In the genomic region with DNA sequence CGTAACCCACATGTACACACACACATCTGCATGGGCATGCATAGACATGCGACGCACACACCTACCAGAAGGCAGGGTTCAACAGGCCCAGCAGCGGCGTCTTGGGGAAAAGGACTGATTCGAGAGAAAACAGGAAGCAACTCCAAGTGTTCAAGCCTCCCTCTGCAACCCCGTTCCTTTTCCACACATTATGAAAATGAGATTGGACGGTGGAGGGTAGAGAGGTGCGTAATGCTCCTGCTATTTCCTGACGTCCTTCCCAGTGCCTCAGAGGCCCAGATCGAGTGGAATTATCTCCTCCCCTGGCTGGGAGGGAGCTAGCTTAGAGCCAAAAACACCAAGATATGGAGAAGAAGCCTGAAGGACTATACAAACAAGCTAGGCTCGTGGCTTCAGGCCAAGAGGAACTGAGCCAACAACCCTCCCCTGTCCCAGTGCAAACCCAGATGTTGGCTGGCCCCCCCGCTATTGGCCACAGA, we compare ENCODE assay signal across 10 cellular contexts.
DNase-seq lines count a peak whose midpoint lies in the region; ATAC-seq and TF ChIP-seq lines count a peak whose summit lies in the region.
"Had no signal": no experiment of that assay in that cellular context is flagged by ENCODE, and none has a peak within 500 bp of the region (broad histone marks: within the 10 kb centered on the region; RNA-seq: fewer than 3 reads in every experiment).

No MANE protein-coding gene starts in this region.

- H3K27ac ChIP-seq in lower lobe of right lung: peak overlapping the region; percentile 3
- H3K27ac ChIP-seq: 22Rv1 had no signal

- no peaks in the 10 kb centered on the region for H3K9me3 Mint-ChIP-seq in activated CD8-positive, alpha-beta memory T cell treated with anti-CD3 and anti-CD28 coated beads, Interleukin-2, amount 10 ng/mL, durations not matched to agents 7 days and 5 days (ENCODE audit: low read depth)

- no peaks in the 10 kb centered on the region for H3K36me3 Mint-ChIP-seq in activated CD8-positive, alpha-beta memory T cell treated with anti-CD3 and anti-CD28 coated beads, Interleukin-2, amount 10 ng/mL, durations not matched to agents 7 days and 5 days

- no peak overlapping the region for H3K4me3 Mint-ChIP-seq in activated CD8-positive, alpha-beta memory T cell treated with anti-CD3 and anti-CD28 coated beads, Interleukin-2, amount 10 ng/mL, durations not matched to agents 7 days and 5 days

- no peak overlapping the region for H3K27ac Mint-ChIP-seq in activated CD8-positive, alpha-beta memory T cell treated with anti-CD3 and anti-CD28 coated beads, Interleukin-2, amount 10 ng/mL, durations not matched to agents 7 days and 5 days

- CTCF ChIA-PET in activated CD8-positive, alpha-beta memory T cell treated with anti-CD3 and anti-CD28 coated beads, Interleukin-2, amount 10 ng/mL, durations not matched to agents 7 days and 5 days (lab: Charles Lee): no interaction called here

- no peak for TF ChIP-seq CTCF in lower lobe of right lung (IDR thresholded peaks at IDR 0.05)

- intact Hi-C loops in lower lobe of right lung (cut with DNase I): no loop called here

- H3K4me1 Mint-ChIP-seq in activated CD8-positive, alpha-beta memory T cell treated with anti-CD3 and anti-CD28 coated beads, Interleukin-2, amount 10 ng/mL, durations not matched to agents 7 days and 5 days: no peaks in the 10 kb centered on the region

- ATAC-seq in lower lobe of right lung: peak; percentile 83 to 87
- no peak for ATAC-seq in activated CD8-positive, alpha-beta memory T cell treated with anti-CD3 and anti-CD28 coated beads, Interleukin-2, amount 10 ng/mL, durations not matched to agents 7 days and 5 days

- peaks cover 17% of the 10 kb centered on the region for H3K4me1 ChIP-seq in lower lobe of right lung

- no peaks in the 10 kb centered on the region for H3K27me3 Mint-ChIP-seq in activated CD8-positive, alpha-beta memory T cell treated with anti-CD3 and anti-CD28 coated beads, Interleukin-2, amount 10 ng/mL, durations not matched to agents 7 days and 5 days

- DNase-seq in DMS 273 (lab: John Stamatoyannopoulos, UW; ENCODE audit: unreplicated experiment): peak; percentile 1
- DNase-seq in DMS 273 treated with DMSO at 0.1 percent for 48 hours (lab: John Stamatoyannopoulos, UW): no peak
- peak; percentile 98 for DNase-seq in dermis blood vessel endothelial cell
- peak; percentile 61 for DNase-seq in lower lobe of right lung
- peak; percentile 78 for DNase-seq in ureter (ENCODE audit: low spot score)
- no peak for DNase-seq in NCI-H446 treated with DMSO at 0.1 percent for 48 hours (lab: John Stamatoyannopoulos, UW)
- no peak for DNase-seq in activated CD8-positive, alpha-beta memory T cell treated with anti-CD3 and anti-CD28 coated beads, Interleukin-2, amount 10 ng/mL, durations not matched to agents 7 days and 5 days
- DNase-seq in NCI-H2107 treated with DMSO at 0.1 percent for 48 hours (lab: John Stamatoyannopoulos, UW; ENCODE audit: unreplicated experiment): no peak
- DNase-seq: activated naive CD4-positive, alpha-beta T cell treated with Interleukin-2 at 50 U/mL for 16 hours had no signal

- H3K36me3 ChIP-seq in lower lobe of right lung: no peaks in the 10 kb centered on the region

- no peak overlapping the region for H3K4me3 ChIP-seq in lower lobe of right lung

- no peaks in the 10 kb centered on the region for H3K9me3 ChIP-seq in lower lobe of right lung

- no peaks in the 10 kb centered on the region for H3K27me3 ChIP-seq in lower lobe of right lung (ENCODE audit: low read depth)

Comparison
In these comparisons a context has a peak if more than half of its experiments do, and no peak if none do; other contexts are left out.
1. DNase-seq: peak in DMS 273 (single experiment), dermis blood vessel endothelial cell (single experiment), lower lobe of right lung (single experiment) and ureter (single experiment); none in DMS 273 treated with DMSO at 0.1 percent for 48 hours (single experiment), NCI-H446 treated with DMSO at 0.1 percent for 48 hours (single experiment), activated CD8-positive, alpha-beta memory T cell treated with anti-CD3 and anti-CD28 coated beads, Interleukin-2, amount 10 ng/mL, durations not matched to agents 7 days and 5 days (single experiment) and NCI-H2107 treated with DMSO at 0.1 percent for 48 hours (single experiment).